Comparison of ENCODE assay signal across 25 cellular contexts in the genomic region with DNA sequence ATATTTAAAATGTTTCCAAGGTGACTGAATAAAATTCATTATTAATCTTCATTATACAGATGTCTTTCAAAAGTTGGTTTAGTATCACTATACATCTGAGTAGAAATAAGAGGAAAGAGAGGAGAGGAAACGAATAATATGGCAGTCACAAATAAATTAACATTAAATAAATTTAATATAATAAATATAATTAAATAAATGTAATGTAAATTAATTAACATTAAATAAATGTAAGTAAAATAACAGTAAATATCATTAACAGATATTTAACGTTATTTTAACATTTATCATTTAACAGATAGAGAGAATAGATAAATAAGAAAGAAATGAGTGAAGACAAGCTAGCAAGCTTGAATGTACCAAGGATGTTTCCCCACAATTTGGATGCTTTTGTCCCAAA.
"Had no signal": no experiment of that assay in that cellular context is flagged by ENCODE, and none has a peak within 500 bp of the region (broad histone marks: within the 10 kb centered on the region; RNA-seq: fewer than 3 reads in every experiment).

No MANE protein-coding gene starts in this region.

- H3K36me3 ChIP-seq: left ventricle myocardium inferior, neural progenitor cell, neutrophil, right atrium auricular region, right lobe of liver, stomach, thyroid gland, transverse colon, upper lobe of left lung, vagina had no signal

- H3K4me1 ChIP-seq: left ventricle myocardium inferior, neural progenitor cell, right atrium auricular region, right lobe of liver, stomach, testis, thyroid gland, upper lobe of left lung, vagina had no signal

- DNase-seq: hippocampal formation; left ventricle myocardium inferior; mesendoderm; naive B cell; natural killer cell; nephron progenitor cell; occipital lobe; right lobe of liver; stimulated activated CD4-positive, alpha-beta T cell treated with anti-CD3 and anti-CD28 coated beads, Interleukin-12 subunit alpha, Interleukin-12 subunit beta, amount 100 ng/mL, for 4 hours; stimulated activated CD4-positive, alpha-beta T cell treated with anti-CD3 and anti-CD28 coated beads, Interleukin-15, amount 100 ng/mL, for 24 hours; stimulated activated CD4-positive, alpha-beta T cell treated with anti-CD3 and anti-CD28 coated beads, Interleukin-2, amount 100 ng/mL, for 24 hours; stimulated activated CD4-positive, alpha-beta T cell treated with anti-CD3 and anti-CD28 coated beads, Interleukin-4, amount 100 ng/mL, for 1 hour; stimulated activated naive B cell treated with anti-CD40 and anti-IgM and Interleukin-4, amounts not matched to agents 10 μg/mL and 1 μg/mL and 100 μg/mL, for 72 hours; stimulated activated naive CD8-positive, alpha-beta T cell treated with anti-CD3 and anti-CD28 coated beads, Interleukin-15, Interleukin-2, amounts not matched to agents 100 U/mL and 50 U/mL, for 24 hours; stomach; testis; thyroid gland; transverse colon; upper lobe of left lung had no signal

- FAIRE-seq: keratinocyte had no signal

- H3K27ac ChIP-seq: left ventricle myocardium inferior, neural progenitor cell, neutrophil, right atrium auricular region, right lobe of liver, stomach, testis, thyroid gland, transverse colon, upper lobe of left lung, vagina had no signal

- ATAC-seq: natural killer cell; right lobe of liver; stimulated activated naive B cell treated with anti-CD40 and anti-IgM and Interleukin-4, amounts not matched to agents 10 μg/mL and 1 μg/mL and 100 μg/mL, for 72 hours; stimulated activated naive CD8-positive, alpha-beta T cell treated with anti-CD3 and anti-CD28 coated beads, Interleukin-15, Interleukin-2, amounts not matched to agents 100 U/mL and 50 U/mL, for 24 hours had no signal

- H3K4me3 ChIP-seq: left ventricle myocardium inferior, lung, neural progenitor cell, right atrium auricular region, right lobe of liver, stomach, testis, thyroid gland, transverse colon, upper lobe of left lung, vagina had no signal

- H3K9me3 ChIP-seq: left ventricle myocardium inferior, neutrophil, right atrium auricular region, right lobe of liver, stomach, testis, thyroid gland, transverse colon, upper lobe of left lung, vagina had no signal

- H3K27me3 ChIP-seq: neural progenitor cell, neutrophil, right atrium auricular region, right lobe of liver, stomach, testis, thyroid gland, transverse colon, upper lobe of left lung, vagina had no signal
